ENCODE assay signal across 14 cellular contexts in genomic region chr7:99041526-99041925, GRCh38.
DNase-seq lines count a peak whose midpoint lies in the region; ATAC-seq, FAIRE-seq and TF ChIP-seq lines count a peak whose summit lies in the region.
"Had no signal": no experiment of that assay in that cellular context is flagged by ENCODE, and none has a peak within 500 bp of the region (broad histone marks: within the 10 kb centered on the region; RNA-seq: fewer than 3 reads in every experiment).

No MANE protein-coding gene starts in this region.

- DNase-seq in RWPE2 (ENCODE audit: low spot score) (no peak), epithelial cell of proximal tubule (ENCODE audit: low read depth) (no peak), pancreas (no peak), GDM1 (lab: John Stamatoyannopoulos, UW) (no peak), epidermal melanocyte (ENCODE audit: insufficient read length, low spot score) (no peak), KBM-7 (no peak)
- DNase-seq: activated CD4-positive, alpha-beta T cell treated with anti-CD3 and anti-CD28 coated beads, Interleukin-2, amount 50 U/mL, for 4 hours; foreskin melanocyte; NCI-H1694; stimulated activated CD4-positive, alpha-beta T cell treated with anti-CD3 and anti-CD28 coated beads, Interleukin-12 subunit alpha, Interleukin-12 subunit beta, amount 100 ng/mL, for 4 hours had no signal

- H3K9me3 ChIP-seq in BLaER1 (no peaks in the 10 kb centered on the region), RWPE2 (ENCODE audit: severe bottlenecking) (no peaks in the 10 kb centered on the region), pancreas (no peaks in the 10 kb centered on the region)
- H3K9me3 ChIP-seq: ovary had no signal

- H3K4me1 ChIP-seq in BLaER1 = peaks cover 63% of the 10 kb centered on the region
- no peaks in the 10 kb centered on the region for H3K4me1 ChIP-seq in RWPE2 (ENCODE audit: insufficient read depth, poor library complexity, severe bottlenecking)
- H3K4me1 ChIP-seq in pancreas = peaks cover 0 to 4% (median 0%) of the 10 kb centered on the region in 3 donors

- H3K9ac ChIP-seq in BLaER1 = no peak overlapping the region

- intact Hi-C loops in pancreas (cut with DNase I) = loop anchor here in 2 of 3 donors (2.0 to 10.0 kb wide), 2 partner anchors 263 to 273 kb away; no protein-coding TSS in a partner anchor

- H3K36me3 ChIP-seq in BLaER1 (peaks cover 95% of the 10 kb centered on the region), RWPE2 (ENCODE audit: low read depth) (peaks cover 92% of the 10 kb centered on the region), pancreas (peaks cover 2 to 66% (median 28%) of the 10 kb centered on the region in 3 donors)
- H3K36me3 ChIP-seq: ovary had no signal

- no peaks in the 10 kb centered on the region for H4K20me1 ChIP-seq in BLaER1

- H3K4me3 ChIP-seq in BLaER1 (no peak overlapping the region), RWPE2 (ENCODE audit: severe bottlenecking) (no peak overlapping the region), epithelial cell of proximal tubule (ENCODE audit: low read depth, low read length) (no peak overlapping the region), pancreas (no peak overlapping the region)
- H3K4me3 ChIP-seq: ovary had no signal

- no peak overlapping the region for H3K4me2 ChIP-seq in BLaER1

- H3K27ac ChIP-seq in BLaER1 (peak overlapping the region; percentile 29; the same call in 1 of the 2 replicates), RWPE2 (ENCODE audit: poor library complexity, severe bottlenecking) (peak overlapping the region; percentile 42), pancreas (no peak overlapping the region)

- no peak for ATAC-seq in RWPE2 (ENCODE audit: low read depth)
- ATAC-seq in pancreas = peak in 3 of 4 donors; percentile 12 to 51 (median 44)
- no peak for ATAC-seq in GM18909 (IDR thresholded peaks at IDR 0.05; ENCODE audit: poor library complexity, unreplicated experiment)

- no peaks in the 10 kb centered on the region for H3K27me3 ChIP-seq in BLaER1
- H3K27me3 ChIP-seq in RWPE2 (ENCODE audit: insufficient read depth, poor library complexity, severe bottlenecking) = no peaks in the 10 kb centered on the region
- no peaks in the 10 kb centered on the region for H3K27me3 ChIP-seq in pancreas
- H3K27me3 ChIP-seq: ovary had no signal

- in situ Hi-C loops in KBM-7 (cut with MboI; ENCODE audit: low pct_unique_long_range_greater_than_20kb, low sequenced_read_pairs) = loop anchor here (25.0 kb wide), 1 partner anchor 271 kb away; no protein-coding TSS in a partner anchor

- 58 to 64% methylated on average over 11 of the region's 11 CpGs for WGBS in pancreas, 2 donors

- no peak for FAIRE-seq in pancreas (lab: Jason Lieb, UNC)
- FAIRE-seq: GM18507 had no signal

- TF ChIP-seq CTCF in RWPE2 (IDR thresholded peaks at IDR 0.05; ENCODE audit: poor library complexity, severe bottlenecking) = no peak
- TF ChIP-seq CTCF in epithelial cell of proximal tubule (conservative IDR thresholded peaks at IDR 0.05; ENCODE audit: low read depth, low read length) = peak; percentile 12
- TF ChIP-seq CTCF in pancreas (IDR thresholded peaks at IDR 0.05) = no peak

Comparison
In these comparisons a context has a peak if more than half of its experiments do, and no peak if none do; other contexts are left out.
1. H3K27ac ChIP-seq: peak in BLaER1 (single experiment) and RWPE2 (single experiment); none in pancreas (0 of 4).
2. ATAC-seq: peak in pancreas (3 of 4); none in RWPE2 (single experiment) and GM18909 (single experiment).